ENCODE assay signal across 27 cellular contexts in genomic region chr11:96326954-96327353, GRCh38. TPM values are rescaled to one million over a fixed set of nuclear protein-coding genes. Genes with fewer than 3 reads are reported as not detected.
DNase-seq lines count a peak whose midpoint lies in the region; ATAC-seq and TF ChIP-seq lines count a peak whose summit lies in the region.
"Had no signal": no experiment of that assay in that cellular context is flagged by ENCODE, and none has a peak within 500 bp of the region (broad histone marks: within the 10 kb centered on the region; RNA-seq: fewer than 3 reads in every experiment).

No MANE protein-coding gene starts in this region.

- H3K27me3 ChIP-seq in IMR-90 (ENCODE audit: control insufficient read depth, insufficient read depth, low read length) = no peaks in the 10 kb centered on the region
- H3K27me3 ChIP-seq in PC-9 (ENCODE audit: insufficient read depth, low read depth) = no peaks in the 10 kb centered on the region
- no peaks in the 10 kb centered on the region for H3K27me3 ChIP-seq in left lung
- H3K27me3 ChIP-seq: BLaER1 treated with 17β-estradiol and CSF1 and Interleukin-3, amounts not matched to agents 10 nM and 100 nM; sigmoid colon; vagina had no signal

- H4K8ac ChIP-seq in IMR-90 (ENCODE audit: low read depth in 2 of 2, low read length in 2 of 2) = peak overlapping the region in 1 of 2 experiments; percentile 41; a peak in 1 of 4 replicates

- no peak overlapping the region for H3K9ac ChIP-seq in IMR-90 (ENCODE audit: low read depth, low read length)
- H3K9ac ChIP-seq: BLaER1 treated with 17β-estradiol and CSF1 and Interleukin-3, amounts not matched to agents 10 nM and 100 nM; SK-N-SH had no signal

- ATAC-seq in IMR-90 (ENCODE audit: low read depth) (no peak), left lung (no peak)
- no peak for ATAC-seq in stimulated activated memory B cell treated with anti-CD40 and anti-IgM and Interleukin-4, amounts not matched to agents 10 μg/mL and 1 μg/mL and 100 μg/mL, for 72 hours
- ATAC-seq: activated CD8-positive, alpha-beta T cell treated with anti-CD3 and anti-CD28 coated beads for 36 hours; HCT116; lower lobe of right lung had no signal

- peaks cover 23% of the 10 kb centered on the region for H3F3A ChIP-seq in PC-9 (ENCODE audit: insufficient read depth, low read depth)

- peak overlapping the region; percentile 79 for H3K14ac ChIP-seq in IMR-90 (replicated peaks; ENCODE audit: low read depth, low read length)

- no peak for TF ChIP-seq POLR2A in IMR-90 (IDR thresholded peaks at IDR 0.05; ENCODE audit: low read depth, low read length)

- H3K23ac ChIP-seq in IMR-90 (ENCODE audit: low read depth, low read length) = peak overlapping the region; percentile 50; the same call in 1 of the 2 replicates

- H3K27me3 Mint-ChIP-seq in stimulated activated memory B cell treated with anti-CD40 and anti-IgM and Interleukin-4, amounts not matched to agents 10 μg/mL and 1 μg/mL and 100 μg/mL, for 72 hours = no peaks in the 10 kb centered on the region
- H3K27me3 Mint-ChIP-seq: activated CD8-positive, alpha-beta T cell treated with anti-CD3 and anti-CD28 coated beads for 36 hours; progenitor cell of endocrine pancreas had no signal

- 0 out of 2 replicates have a peak overlapping the region, but pooled peaks have one; percentile 6 for H4K5ac ChIP-seq in IMR-90 (ENCODE audit: low read depth, low read length)

- no peak overlapping the region; the same call in 1 of the 2 replicates for H3K18ac ChIP-seq in IMR-90 (ENCODE audit: low read depth, low read length)

- CTCF ChIA-PET in IMR-90 (lab: Yijun Ruan, JAX) (no interaction called here), PC-9 (lab: Charles Lee) (interaction anchor here (0.6 kb wide), 1 partner anchor 51 kb away, joined by 3 read pairs; no protein-coding TSS in a partner anchor)

- no peaks in the 10 kb centered on the region for H3K9me3 ChIP-seq in IMR-90 (ENCODE audit: control insufficient read depth, insufficient read depth, low read length)
- no peaks in the 10 kb centered on the region for H3K9me3 ChIP-seq in PC-9 (ENCODE audit: insufficient read depth, low read depth)
- no peaks in the 10 kb centered on the region for H3K9me3 ChIP-seq in left lung
- H3K9me3 ChIP-seq: lower lobe of right lung, sigmoid colon, SK-N-SH, vagina had no signal

- H3K27ac ChIP-seq in IMR-90 (ENCODE audit: insufficient read depth, low read length) (peak overlapping the region; percentile 19; the same call in 1 of the 2 replicates), PC-9 (peak overlapping the region; percentile 86), left lung (no peak overlapping the region)
- H3K27ac ChIP-seq: BLaER1 treated with 17β-estradiol and CSF1 and Interleukin-3, amounts not matched to agents 10 nM and 100 nM; lower lobe of right lung; sigmoid colon; vagina had no signal

- POLR2A ChIA-PET in IMR-90 (lab: Charles Lee; ENCODE audit: unreplicated experiment) (interaction anchor here (0.6 kb wide), 1 partner anchor 171 kb away, joined by 3 read pairs; no protein-coding TSS in a partner anchor), PC-9 (lab: Charles Lee; ENCODE audit: unreplicated experiment) (interaction anchor here (0.7 kb wide), 1 partner anchor 13 kb away, joined by 5 read pairs; no protein-coding TSS in a partner anchor)

- no peaks in the 10 kb centered on the region for H3K9me3 Mint-ChIP-seq in stimulated activated memory B cell treated with anti-CD40 and anti-IgM and Interleukin-4, amounts not matched to agents 10 μg/mL and 1 μg/mL and 100 μg/mL, for 72 hours
- H3K9me3 Mint-ChIP-seq: activated CD8-positive, alpha-beta T cell treated with anti-CD3 and anti-CD28 coated beads for 36 hours had no signal

- H4K20me1 ChIP-seq in IMR-90 (ENCODE audit: insufficient read depth, low read length) (no peaks in the 10 kb centered on the region), PC-9 (ENCODE audit: insufficient read depth) (no peaks in the 10 kb centered on the region)

- in situ Hi-C loops in IMR-90 (cut with MboI; ENCODE audit: low sequenced_read_pairs) = no loop called here

- H2AK5ac ChIP-seq in IMR-90 (ENCODE audit: low read depth, low read length) = peak overlapping the region; percentile 7; the same call in 1 of the 2 replicates

- no peak overlapping the region for H2AK9ac ChIP-seq in IMR-90 (replicated peaks; ENCODE audit: low read depth, low read length, poor library complexity)

- no peak overlapping the region for H3K4me3 Mint-ChIP-seq in stimulated activated memory B cell treated with anti-CD40 and anti-IgM and Interleukin-4, amounts not matched to agents 10 μg/mL and 1 μg/mL and 100 μg/mL, for 72 hours
- H3K4me3 Mint-ChIP-seq: activated CD8-positive, alpha-beta T cell treated with anti-CD3 and anti-CD28 coated beads for 36 hours had no signal

- H3K9me1 ChIP-seq in IMR-90 (ENCODE audit: insufficient read depth, low read length) = peaks cover 18% of the 10 kb centered on the region

- H2BK5ac ChIP-seq in IMR-90 (ENCODE audit: low read depth, low read length, poor library complexity, severe bottlenecking) = peak overlapping the region; percentile 94

- dilution Hi-C loops in IMR-90 (cut with HindIII; ENCODE audit: low sequenced_read_pairs, unreplicated experiment) = no loop called here

- BruUV-seq in IMR-90 (replicated peaks; lab: Mats Ljungman, UMichigan) (no TSS peak), PC-9 (replicated peaks; lab: Mats Ljungman, UMichigan) (no TSS peak)

- peaks cover 39% of the 10 kb centered on the region for H3K36me3 Mint-ChIP-seq in stimulated activated memory B cell treated with anti-CD40 and anti-IgM and Interleukin-4, amounts not matched to agents 10 μg/mL and 1 μg/mL and 100 μg/mL, for 72 hours

- peaks cover 37% of the 10 kb centered on the region for H3K4me1 ChIP-seq in IMR-90 (ENCODE audit: control insufficient read depth, insufficient read depth, low read length)
- peaks cover 63% of the 10 kb centered on the region for H3K4me1 ChIP-seq in PC-9 (replicated peaks; ENCODE audit: insufficient read depth)
- H3K4me1 ChIP-seq in left lung = peaks cover 35 to 59% of the 10 kb centered on the region in 2 donors

- peak overlapping the region; percentile 24; the same call in 1 of the 2 replicates for H4K91ac ChIP-seq in IMR-90 (ENCODE audit: insufficient read depth, low read depth, low read length)

- peak overlapping the region; percentile 81; the same call in 1 of the 2 replicates for H2BK20ac ChIP-seq in IMR-90 (ENCODE audit: low read depth, low read length)

- H2BK120ac ChIP-seq in IMR-90 (ENCODE audit: low read depth, low read length) = peak overlapping the region; percentile 66

- no peak for TF ChIP-seq CTCF in IMR-90 (conservative IDR thresholded peaks at IDR 0.05; ENCODE audit: low read depth, low read length)
- no peak for TF ChIP-seq CTCF in PC-9 (conservative IDR thresholded peaks at IDR 0.05)
- TF ChIP-seq CTCF in left lung (IDR thresholded peaks at IDR 0.05) = no peak

- DNase-seq in IMR-90 (no peak), PC-9 (peak in 1 of 2 experiments; percentile 47), kidney tubule cell (ENCODE audit: low spot score) (peak; percentile 54), renal cortical epithelial cell (ENCODE audit: low read depth) (peak; percentile 36), superior temporal gyrus (ENCODE audit: extremely low spot score) (no peak), DMS53 treated with DMSO at 0.1 percent for 48 hours (lab: John Stamatoyannopoulos, UW; ENCODE audit: unreplicated experiment) (no peak), left lung (no peak)
- DNase-seq: activated CD8-positive, alpha-beta T cell treated with anti-CD3 and anti-CD28 coated beads for 36 hours; activated effector memory CD4-positive, alpha-beta T cell treated with anti-CD3 and anti-CD28 coated beads, Interleukin-2, amount 50 U/mL, for 16 hours; Calu3; effector memory CD4-positive, alpha-beta T cell; erythroblast; kidney; lower lobe of right lung; NCI-H187; NCI-H226; NCI-H774; sigmoid colon; SK-N-SH; stimulated activated CD4-positive, alpha-beta T cell treated with anti-CD3 and anti-CD28 coated beads, Interleukin-4, amount 100 ng/mL, for 4 hours; stimulated activated naive CD4-positive, alpha-beta T cell; T-helper 2 cell had no signal

- peak overlapping the region; percentile 58; the same call in 1 of the 2 replicates for H3K4ac ChIP-seq in IMR-90 (ENCODE audit: low read depth, low read length)

- H2BK15ac ChIP-seq in IMR-90 (ENCODE audit: low read depth, low read length) = 0 out of 3 replicates have a peak overlapping the region, but pooled peaks have one; percentile 77

- no peak overlapping the region for H3K4me2 ChIP-seq in IMR-90 (ENCODE audit: low read depth, low read length)
- no peak overlapping the region for H3K4me2 ChIP-seq in PC-9
- H3K4me2 ChIP-seq: BLaER1 treated with 17β-estradiol and CSF1 and Interleukin-3, amounts not matched to agents 10 nM and 100 nM; SK-N-SH had no signal

- WGBS in IMR-90 (ENCODE audit: extremely low coverage in 2 of 2, insufficient read length in 1 of 2), 2 experiments = no CpG with 5 or more reads among the region's 8 CpGs

- H3K56ac ChIP-seq in IMR-90 (ENCODE audit: extremely low read depth, insufficient read depth, low read length) = no peak overlapping the region; the same call in 1 of the 2 replicates

- H3K36me3 ChIP-seq in IMR-90 (ENCODE audit: control insufficient read depth, insufficient read depth, low read length) (peaks cover 2% of the 10 kb centered on the region), PC-9 (ENCODE audit: low read depth) (peaks cover 41% of the 10 kb centered on the region), left lung (no peaks in the 10 kb centered on the region)
- H3K36me3 ChIP-seq: lower lobe of right lung, sigmoid colon, vagina had no signal

- intact Hi-C loops in IMR-90 (cut with micrococcal nuclease) (no loop called here), PC-9 (cut with micrococcal nuclease; ENCODE audit: unreplicated experiment) (loop anchor here (5.0 kb wide), 1 partner anchor 230 kb away; no protein-coding TSS in a partner anchor), left lung (cut with DNase I) (no loop called here)

- H3K27ac Mint-ChIP-seq in stimulated activated memory B cell treated with anti-CD40 and anti-IgM and Interleukin-4, amounts not matched to agents 10 μg/mL and 1 μg/mL and 100 μg/mL, for 72 hours = no peak overlapping the region
- H3K27ac Mint-ChIP-seq: activated CD8-positive, alpha-beta T cell treated with anti-CD3 and anti-CD28 coated beads for 36 hours; progenitor cell of endocrine pancreas had no signal

- no peak overlapping the region for H3K4me3 ChIP-seq in IMR-90 (ENCODE audit: insufficient read depth, low read depth, low read length)
- no peak overlapping the region for H3K4me3 ChIP-seq in PC-9
- no peak overlapping the region for H3K4me3 ChIP-seq in left lung
- H3K4me3 ChIP-seq: BLaER1 treated with 17β-estradiol and CSF1 and Interleukin-3, amounts not matched to agents 10 nM and 100 nM; lower lobe of right lung; sigmoid colon; vagina had no signal

- H3K79me1 ChIP-seq in IMR-90 (ENCODE audit: low read depth in 1 of 2, low read length in 2 of 2) = peaks cover 33 to 74% of the 10 kb centered on the region in 2 experiments; a peak in 3 of 4 replicates

- H2AFZ ChIP-seq in IMR-90 (replicated peaks; ENCODE audit: low read length, poor library complexity) = no peak overlapping the region
- H2AFZ ChIP-seq in PC-9 = no peak overlapping the region

- H3K4me1 Mint-ChIP-seq in stimulated activated memory B cell treated with anti-CD40 and anti-IgM and Interleukin-4, amounts not matched to agents 10 μg/mL and 1 μg/mL and 100 μg/mL, for 72 hours = peaks cover 41% of the 10 kb centered on the region

- peaks cover 98% of the 10 kb centered on the region for H3K79me2 ChIP-seq in PC-9 (ENCODE audit: low read depth)

- no peaks in the 10 kb centered on the region for H3K9me2 ChIP-seq in PC-9 (ENCODE audit: insufficient read depth)
- H3K9me2 ChIP-seq: SK-N-SH had no signal

- TF ChIP-seq RAD21 in IMR-90 (IDR thresholded peaks at IDR 0.05; ENCODE audit: low read length) = no peak

RNA-seq across cellular contexts. Expression of gene MAML2, which starts 16.0 kb away (rescaled TPM):
- total RNA-seq in IMR-90 (2012; rRNA removed) = 18.1 and 19.5 TPM in 2 replicates
- 15.0 and 18.6 TPM in 2 replicates for polyA plus RNA-seq in IMR-90 (2012; rRNA removed)
- 3.8 and 11.0 TPM in 2 replicates for polyA plus RNA-seq in IMR-90 (2012; cell fraction: cytosol; rRNA removed)
- polyA plus RNA-seq in IMR-90 (2012; cell fraction: nucleus; rRNA removed; ENCODE audit: low replicate concordance) = 9.7 and 20.0 TPM in 2 replicates
- total RNA-seq in PC-9 (2021) = 17.7 and 28.3 TPM in 2 replicates
- total RNA-seq in renal cortical epithelial cell = 6.1 and 18.0 TPM in 2 replicates
- total RNA-seq in left lung = 10 to 100 TPM; 18.7 to 24.7 TPM

Comparison
In these comparisons a context has a peak if more than half of its experiments do, and no peak if none do; other contexts are left out.
1. DNase-seq: peak in kidney tubule cell (single experiment) and renal cortical epithelial cell (single experiment); none in IMR-90 (single experiment), superior temporal gyrus (single experiment), DMS53 treated with DMSO at 0.1 percent for 48 hours (single experiment) and left lung (0 of 2).
2. H3K27ac ChIP-seq: peak in IMR-90 (single experiment) and PC-9 (single experiment); none in left lung (0 of 2).